ENCODE assay signal across 15 cellular contexts in the genomic region with DNA sequence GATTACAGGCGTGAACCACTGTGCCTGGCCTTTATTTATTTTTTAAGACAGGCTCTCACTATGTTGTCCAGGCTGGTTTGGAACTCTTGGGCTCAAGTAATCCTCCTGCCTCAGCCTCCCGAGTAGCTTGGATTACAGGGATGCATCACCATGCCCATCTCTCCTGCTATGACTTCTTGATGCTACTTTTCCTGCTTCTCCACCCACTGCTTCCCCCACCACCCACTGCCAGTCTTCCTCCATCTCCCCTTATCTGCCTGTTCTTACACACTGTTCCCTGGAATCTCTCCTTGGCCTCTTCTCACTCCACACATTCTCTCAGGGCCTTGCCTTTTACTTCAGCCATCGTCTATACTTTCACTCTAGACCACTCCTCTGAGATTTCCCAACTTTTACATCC.
"Had no signal": no experiment of that assay in that cellular context is flagged by ENCODE, and none has a peak within 500 bp of the region (broad histone marks: within the 10 kb centered on the region; RNA-seq: fewer than 3 reads in every experiment).

No MANE protein-coding gene starts in this region.

- DNase-seq: activated CD4-positive, alpha-beta T cell treated with anti-CD3 and anti-CD28 coated beads, Interleukin-2, amount 10 ng/mL, durations not matched to agents 24 days and 14 days; activated CD8-positive, alpha-beta memory T cell treated with anti-CD3 and anti-CD28 coated beads for 24 hours; activated naive CD4-positive, alpha-beta T cell treated with anti-CD3 and anti-CD28 coated beads for 36 hours; central memory CD4-positive, alpha-beta T cell; cortex of kidney; effector memory CD4-positive, alpha-beta T cell; hypothalamus; kidney glomerular epithelial cell; natural killer cell; occipital lobe; T-helper 1 cell; WERI-Rb-1 had no signal

- H3K4me3 ChIP-seq: prostate gland, skin epidermis had no signal

- H3K27ac ChIP-seq: epithelial cell of prostate, prostate gland, WERI-Rb-1 had no signal

- ATAC-seq: natural killer cell had no signal

- H3K9me3 ChIP-seq: prostate gland had no signal

- H3K4me1 ChIP-seq: prostate gland had no signal
